In genomic region chr2:226560325-226560724, GRCh38 we compare ENCODE assay signal across 23 cellular contexts.
DNase-seq lines count a peak whose midpoint lies in the region; ATAC-seq, FAIRE-seq and TF ChIP-seq lines count a peak whose summit lies in the region.
"Had no signal": no experiment of that assay in that cellular context is flagged by ENCODE, and none has a peak within 500 bp of the region (broad histone marks: within the 10 kb centered on the region; RNA-seq: fewer than 3 reads in every experiment).

No MANE protein-coding gene starts in this region.

- H3K9ac ChIP-seq in HepG2 (ENCODE audit: insufficient read depth, low read depth, low read length): no peak overlapping the region
- H3K9ac ChIP-seq: BLaER1, GM23248 had no signal

- peaks cover 23% of the 10 kb centered on the region for H3K4me1 Mint-ChIP-seq in progenitor cell of endocrine pancreas (ENCODE audit: low read depth)
- H3K4me1 Mint-ChIP-seq: B cell; CD4-positive, CD25-positive, alpha-beta regulatory T cell had no signal

- POLR2A ChIA-PET in HepG2 (lab: Yijun Ruan, JAX): interaction anchor here (1.3 kb wide), 1 partner anchor 23 kb away, joined by 6 read pairs; no protein-coding TSS in a partner anchor

- H3K4me3 ChIP-seq in left ventricle myocardium inferior (no peak overlapping the region), HepG2 (replicated peaks in 1 of 3; ENCODE audit: insufficient read depth in 1 of 3, low read depth in 2 of 3, low read length in 3 of 3) (no peak overlapping the region), right lobe of liver (no peak overlapping the region)
- H3K4me3 ChIP-seq: BLaER1, GM23248 had no signal

- H3K27ac ChIP-seq in left ventricle myocardium inferior (replicated peaks) (no peak overlapping the region), HepG2 (ENCODE audit: extremely low read length, insufficient read depth, low read length) (peak overlapping the region; percentile 52), right lobe of liver (no peak overlapping the region)
- H3K27ac ChIP-seq: 22Rv1, BLaER1, C4-2B, GM23248 had no signal

- H3K4me1 ChIP-seq in left ventricle myocardium inferior: peaks cover 7% of the 10 kb centered on the region
- H3K4me1 ChIP-seq in HepG2 (ENCODE audit: insufficient read depth, low read length): peaks cover 51% of the 10 kb centered on the region
- no peaks in the 10 kb centered on the region for H3K4me1 ChIP-seq in right lobe of liver
- H3K4me1 ChIP-seq: BLaER1, Caco-2 had no signal

- in situ Hi-C loops in HepG2 (cut with HindIII; ENCODE audit: extremely low pct_ligation_motif_present, low pct_unique_long_range_greater_than_20kb): no loop called here

- H3K9me3 ChIP-seq in left ventricle myocardium inferior (replicated peaks) (no peaks in the 10 kb centered on the region), HepG2 (ENCODE audit: low read length) (no peaks in the 10 kb centered on the region), right lobe of liver (no peaks in the 10 kb centered on the region)
- H3K9me3 ChIP-seq: BLaER1, Caco-2 had no signal

- no peak for FAIRE-seq in HepG2 (lab: Jason Lieb, UNC)
- FAIRE-seq: A204.1, G401.6, GM12892, GM19239, H1 had no signal

- no peaks in the 10 kb centered on the region for H3K9me3 Mint-ChIP-seq in progenitor cell of endocrine pancreas (ENCODE audit: low read depth)
- H3K9me3 Mint-ChIP-seq: CD8-positive, alpha-beta T cell had no signal

- peak overlapping the region; percentile 25 for H3K27ac Mint-ChIP-seq in progenitor cell of endocrine pancreas
- H3K27ac Mint-ChIP-seq: B cell; CD4-positive, CD25-positive, alpha-beta regulatory T cell; CD8-positive, alpha-beta T cell had no signal

- no peak for TF ChIP-seq POLR2A in HepG2 (IDR thresholded peaks at IDR 0.05; ENCODE audit: insufficient read depth in 1 of 2, low read depth in 2 of 2, low read length in 2 of 2)
- TF ChIP-seq POLR2A in right lobe of liver (IDR thresholded peaks at IDR 0.05): no peak

- CTCF ChIA-PET in HepG2 (lab: Yijun Ruan, JAX; ENCODE audit: low intra/inter-chr PET ratio, low total read pairs): no interaction called here

- WGBS in HepG2 (ENCODE audit: low lambda C conversion rate): 96% methylated on average over 2 of the region's 2 CpGs
- whole genome bisulfite sequencing in right lobe of liver (ENCODE audit: insufficient coverage, low coverage, low lambda C conversion rate, missing lambda C conversion rate): 79% methylated on average over 2 of the region's 2 CpGs

- no peak overlapping the region for H2AFZ ChIP-seq in HepG2 (ENCODE audit: low read length)
- H2AFZ ChIP-seq: GM23248 had no signal

- ATAC-seq in Right ventricle myocardium inferior (peak; percentile 37), HepG2 (no peak), right lobe of liver (no peak)
- ATAC-seq: CD8-positive, alpha-beta T cell had no signal

- no TSS peak for BruUV-seq in HepG2 (replicated peaks; lab: Mats Ljungman, UMichigan)

- DNase-seq in Right ventricle myocardium inferior (ENCODE audit: missing footprints) (no peak), left ventricle myocardium inferior (no peak), HepG2 (ENCODE audit: low spot score) (no peak), right lobe of liver (no peak), progenitor cell of endocrine pancreas (ENCODE audit: low spot score, unreplicated experiment) (no peak)
- no peak for DNase-seq in activated CD4-positive, alpha-beta T cell treated with anti-CD3 and anti-CD28 coated beads, Interleukin-2, amount 50 U/mL, for 4 hours
- DNase-seq: Caco-2; CD4-positive, CD25-positive, alpha-beta regulatory T cell; CD8-positive, alpha-beta T cell; DMS153; DND-41; GM23248; H7; HCEC 1CT had no signal

- TF ChIP-seq CTCF in left ventricle myocardium inferior (IDR thresholded peaks at IDR 0.05; ENCODE audit: borderline replicate concordance) (no peak), HepG2 (CRISPR knock-in tag; IDR thresholded peaks at IDR 0.05) (no peak), right lobe of liver (IDR thresholded peaks at IDR 0.05) (no peak), progenitor cell of endocrine pancreas (IDR thresholded peaks at IDR 0.05; ENCODE audit: unreplicated experiment) (no peak)

- intact Hi-C loops in Right ventricle myocardium inferior (cut with DNase I) (no loop called here), left ventricle myocardium inferior (cut with micrococcal nuclease) (no loop called here), HepG2 (cut with micrococcal nuclease; ENCODE audit: unreplicated experiment) (no loop called here), right lobe of liver (cut with DNase I) (no loop called here)

- no peaks in the 10 kb centered on the region for H3K36me3 Mint-ChIP-seq in progenitor cell of endocrine pancreas (ENCODE audit: insufficient read depth)
- H3K36me3 Mint-ChIP-seq: CD4-positive, CD25-positive, alpha-beta regulatory T cell; CD8-positive, alpha-beta T cell had no signal

- no peaks in the 10 kb centered on the region for H3K27me3 ChIP-seq in left ventricle myocardium inferior (ENCODE audit: low read depth)
- no peaks in the 10 kb centered on the region for H3K27me3 ChIP-seq in HepG2 (ENCODE audit: control insufficient read depth in 1 of 2, insufficient read depth in 2 of 2, low read length in 2 of 2)
- no peaks in the 10 kb centered on the region for H3K27me3 ChIP-seq in right lobe of liver
- H3K27me3 ChIP-seq: BLaER1 had no signal

- H3K36me3 ChIP-seq in left ventricle myocardium inferior: no peaks in the 10 kb centered on the region
- no peaks in the 10 kb centered on the region for H3K36me3 ChIP-seq in HepG2 (replicated peaks in 1 of 2; ENCODE audit: control insufficient read depth in 1 of 2, insufficient read depth in 2 of 2, low read length in 2 of 2)
- no peaks in the 10 kb centered on the region for H3K36me3 ChIP-seq in right lobe of liver
- H3K36me3 ChIP-seq: BLaER1 had no signal

- no peak overlapping the region for H3K4me2 ChIP-seq in HepG2 (ENCODE audit: low read depth, low read length)
- H3K4me2 ChIP-seq: BLaER1 had no signal

- H4K20me1 ChIP-seq in HepG2 (ENCODE audit: insufficient read depth, low read length): no peaks in the 10 kb centered on the region
- H4K20me1 ChIP-seq: BLaER1 had no signal

- TF ChIP-seq RAD21 in HepG2 (CRISPR knock-in tag; IDR thresholded peaks at IDR 0.05): no peak

- H3K27me3 Mint-ChIP-seq in progenitor cell of endocrine pancreas: no peaks in the 10 kb centered on the region
- H3K27me3 Mint-ChIP-seq: CD4-positive, CD25-positive, alpha-beta regulatory T cell had no signal

- TF ChIP-seq EP300 in HepG2 (IDR thresholded peaks at IDR 0.05; ENCODE audit: low read depth in 2 of 2, low read length in 2 of 2) (no peak), HepG2 (CRISPR knock-in tag; IDR thresholded peaks at IDR 0.05; ENCODE audit: borderline replicate concordance) (no peak)

- H3K4me3 Mint-ChIP-seq in progenitor cell of endocrine pancreas (ENCODE audit: low read depth): no peak overlapping the region
- H3K4me3 Mint-ChIP-seq: B cell; CD4-positive, CD25-positive, alpha-beta regulatory T cell; CD8-positive, alpha-beta T cell had no signal

- H3K79me2 ChIP-seq in HepG2 (ENCODE audit: insufficient read depth, low read length): no peaks in the 10 kb centered on the region

TF ChIP-seq in HepG2, 621 proteins besides CTCF, POLR2A, EP300 and RAD21:
- TF ChIP-seq ZNF20 (CRISPR knock-in tag; IDR thresholded peaks at IDR 0.05) (no peak), ZNF598 (CRISPR knock-in tag; IDR thresholded peaks at IDR 0.05; ENCODE audit: borderline replicate concordance) (0 out of 2 replicates have a peak, but pooled peaks have one; percentile 14), NFATC3 (CRISPR knock-in tag; IDR thresholded peaks at IDR 0.05) (no peak), THAP11 (CRISPR knock-in tag; IDR thresholded peaks at IDR 0.05) (no peak), GFI1 (CRISPR knock-in tag; IDR thresholded peaks at IDR 0.05; ENCODE audit: borderline replicate concordance) (0 out of 2 replicates have a peak, but pooled peaks have one; percentile 50)
